ENCODE assay signal across 1 cellular context in genomic region chr11:103326070-103326794, GRCh38.
A peak's percentile ranks its signal among the peaks of the same experiment; 100 is the strongest.
TF ChIP-seq lines count a peak whose summit lies in the region.

No MANE protein-coding gene starts in this region.

TF ChIP-seq in HepG2, 621 proteins besides CTCF, POLR2A, EP300 and RAD21 (continued from another document):
- TF ChIP-seq, protein P1, sequence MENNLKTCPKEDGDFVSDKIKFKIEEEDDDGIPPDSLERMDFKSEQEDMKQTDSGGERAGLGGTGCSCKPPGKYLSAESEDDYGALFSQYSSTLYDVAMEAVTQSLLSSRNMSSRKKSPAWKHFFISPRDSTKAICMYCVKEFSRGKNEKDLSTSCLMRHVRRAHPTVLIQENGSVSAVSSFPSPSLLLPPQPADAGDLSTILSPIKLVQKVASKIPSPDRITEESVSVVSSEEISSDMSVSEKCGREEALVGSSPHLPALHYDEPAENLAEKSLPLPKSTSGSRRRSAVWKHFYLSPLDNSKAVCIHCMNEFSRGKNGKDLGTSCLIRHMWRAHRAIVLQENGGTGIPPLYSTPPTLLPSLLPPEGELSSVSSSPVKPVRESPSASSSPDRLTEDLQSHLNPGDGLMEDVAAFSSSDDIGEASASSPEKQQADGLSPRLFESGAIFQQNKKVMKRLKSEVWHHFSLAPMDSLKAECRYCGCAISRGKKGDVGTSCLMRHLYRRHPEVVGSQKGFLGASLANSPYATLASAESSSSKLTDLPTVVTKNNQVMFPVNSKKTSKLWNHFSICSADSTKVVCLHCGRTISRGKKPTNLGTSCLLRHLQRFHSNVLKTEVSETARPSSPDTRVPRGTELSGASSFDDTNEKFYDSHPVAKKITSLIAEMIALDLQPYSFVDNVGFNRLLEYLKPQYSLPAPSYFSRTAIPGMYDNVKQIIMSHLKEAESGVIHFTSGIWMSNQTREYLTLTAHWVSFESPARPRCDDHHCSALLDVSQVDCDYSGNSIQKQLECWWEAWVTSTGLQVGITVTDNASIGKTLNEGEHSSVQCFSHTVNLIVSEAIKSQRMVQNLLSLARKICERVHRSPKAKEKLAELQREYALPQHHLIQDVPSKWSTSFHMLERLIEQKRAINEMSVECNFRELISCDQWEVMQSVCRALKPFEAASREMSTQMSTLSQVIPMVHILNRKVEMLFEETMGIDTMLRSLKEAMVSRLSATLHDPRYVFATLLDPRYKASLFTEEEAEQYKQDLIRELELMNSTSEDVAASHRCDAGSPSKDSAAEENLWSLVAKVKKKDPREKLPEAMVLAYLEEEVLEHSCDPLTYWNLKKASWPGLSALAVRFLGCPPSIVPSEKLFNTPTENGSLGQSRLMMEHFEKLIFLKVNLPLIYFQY (CRISPR knock-in tag; IDR thresholded peaks at IDR 0.05; ENCODE audit: borderline replicate concordance): no peak
- TF ChIP-seq MAFK (conservative IDR thresholded peaks at IDR 0.05 in 1 of 2, IDR thresholded peaks at IDR 0.05 in 1 of 2; ENCODE audit: low read length in 2 of 2) (no peak), SMC3 (IDR thresholded peaks at IDR 0.05; ENCODE audit: low read length) (peak; percentile 60; the same call in 1 of the 2 replicates), ARID5B (CRISPR knock-in tag; IDR thresholded peaks at IDR 0.05) (no peak)
- TF ChIP-seq, protein P2, sequence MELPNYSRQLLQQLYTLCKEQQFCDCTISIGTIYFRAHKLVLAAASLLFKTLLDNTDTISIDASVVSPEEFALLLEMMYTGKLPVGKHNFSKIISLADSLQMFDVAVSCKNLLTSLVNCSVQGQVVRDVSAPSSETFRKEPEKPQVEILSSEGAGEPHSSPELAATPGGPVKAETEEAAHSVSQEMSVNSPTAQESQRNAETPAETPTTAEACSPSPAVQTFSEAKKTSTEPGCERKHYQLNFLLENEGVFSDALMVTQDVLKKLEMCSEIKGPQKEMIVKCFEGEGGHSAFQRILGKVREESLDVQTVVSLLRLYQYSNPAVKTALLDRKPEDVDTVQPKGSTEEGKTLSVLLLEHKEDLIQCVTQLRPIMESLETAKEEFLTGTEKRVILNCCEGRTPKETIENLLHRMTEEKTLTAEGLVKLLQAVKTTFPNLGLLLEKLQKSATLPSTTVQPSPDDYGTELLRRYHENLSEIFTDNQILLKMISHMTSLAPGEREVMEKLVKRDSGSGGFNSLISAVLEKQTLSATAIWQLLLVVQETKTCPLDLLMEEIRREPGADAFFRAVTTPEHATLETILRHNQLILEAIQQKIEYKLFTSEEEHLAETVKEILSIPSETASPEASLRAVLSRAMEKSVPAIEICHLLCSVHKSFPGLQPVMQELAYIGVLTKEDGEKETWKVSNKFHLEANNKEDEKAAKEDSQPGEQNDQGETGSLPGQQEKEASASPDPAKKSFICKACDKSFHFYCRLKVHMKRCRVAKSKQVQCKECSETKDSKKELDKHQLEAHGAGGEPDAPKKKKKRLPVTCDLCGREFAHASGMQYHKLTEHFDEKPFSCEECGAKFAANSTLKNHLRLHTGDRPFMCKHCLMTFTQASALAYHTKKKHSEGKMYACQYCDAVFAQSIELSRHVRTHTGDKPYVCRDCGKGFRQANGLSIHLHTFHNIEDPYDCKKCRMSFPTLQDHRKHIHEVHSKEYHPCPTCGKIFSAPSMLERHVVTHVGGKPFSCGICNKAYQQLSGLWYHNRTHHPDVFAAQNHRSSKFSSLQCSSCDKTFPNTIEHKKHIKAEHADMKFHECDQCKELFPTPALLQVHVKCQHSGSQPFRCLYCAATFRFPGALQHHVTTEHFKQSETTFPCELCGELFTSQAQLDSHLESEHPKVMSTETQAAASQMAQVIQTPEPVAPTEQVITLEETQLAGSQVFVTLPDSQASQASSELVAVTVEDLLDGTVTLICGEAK (IDR thresholded peaks at IDR 0.05): no peak
- TF ChIP-seq, protein P2 (CRISPR knock-in tag; IDR thresholded peaks at IDR 0.05): no peak
- TF ChIP-seq, protein P3, sequence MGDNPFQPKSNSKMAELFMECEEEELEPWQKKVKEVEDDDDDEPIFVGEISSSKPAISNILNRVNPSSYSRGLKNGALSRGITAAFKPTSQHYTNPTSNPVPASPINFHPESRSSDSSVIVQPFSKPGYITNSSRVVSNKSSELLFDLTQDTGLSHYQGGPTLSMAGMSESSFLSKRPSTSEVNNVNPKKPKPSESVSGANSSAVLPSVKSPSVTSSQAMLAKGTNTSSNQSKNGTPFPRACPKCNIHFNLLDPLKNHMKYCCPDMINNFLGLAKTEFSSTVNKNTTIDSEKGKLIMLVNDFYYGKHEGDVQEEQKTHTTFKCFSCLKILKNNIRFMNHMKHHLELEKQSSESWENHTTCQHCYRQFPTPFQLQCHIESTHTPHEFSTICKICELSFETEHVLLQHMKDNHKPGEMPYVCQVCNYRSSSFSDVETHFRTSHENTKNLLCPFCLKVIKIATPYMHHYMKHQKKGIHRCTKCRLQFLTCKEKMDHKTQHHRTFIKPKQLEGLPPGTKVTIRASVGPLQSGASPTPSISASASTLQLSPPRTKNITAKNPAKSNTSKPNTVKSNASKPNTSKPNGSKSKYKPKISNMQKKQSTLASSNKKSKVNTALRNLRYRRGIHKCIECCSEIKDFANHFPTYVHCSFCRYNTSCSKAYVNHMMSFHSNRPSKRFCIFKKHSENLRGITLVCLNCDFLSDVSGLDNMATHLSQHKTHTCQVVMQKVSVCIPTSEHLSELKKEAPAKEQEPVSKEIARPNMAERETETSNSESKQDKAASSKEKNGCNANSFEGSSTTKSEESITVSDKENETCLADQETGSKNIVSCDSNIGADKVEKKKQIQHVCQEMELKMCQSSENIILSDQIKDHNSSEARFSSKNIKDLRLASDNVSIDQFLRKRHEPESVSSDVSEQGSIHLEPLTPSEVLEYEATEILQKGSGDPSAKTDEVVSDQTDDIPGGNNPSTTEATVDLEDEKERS (CRISPR knock-in tag; IDR thresholded peaks at IDR 0.05): no peak
